In the genomic region with DNA sequence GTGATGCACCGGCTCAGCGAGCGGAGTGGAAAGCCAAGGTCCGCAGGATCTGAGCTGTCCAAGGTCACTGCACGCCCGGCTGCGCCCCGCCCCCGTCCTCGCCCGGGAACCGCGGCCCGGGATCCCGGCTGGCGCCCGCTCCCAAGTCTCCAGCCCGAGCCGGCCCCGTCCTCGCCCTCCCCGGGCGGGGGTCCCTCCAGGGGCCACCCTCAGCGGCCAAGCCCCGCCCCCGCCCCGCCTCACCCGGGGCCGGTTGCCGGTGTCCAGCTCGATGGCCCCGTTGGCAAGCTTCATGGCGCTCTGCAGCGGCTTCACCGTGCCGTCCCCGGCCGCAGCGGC, we compare ENCODE assay signal across 8 cellular contexts. TPM values are rescaled to one million over a fixed set of nuclear protein-coding genes. Genes with fewer than 3 reads are reported as not detected.
DNase-seq lines count a peak whose midpoint lies in the region; ATAC-seq lines count a peak whose summit lies in the region.

No MANE protein-coding gene starts in this region.

- no peaks in the 10 kb centered on the region for H3K27me3 Mint-ChIP-seq in natural killer cell treated with Interleukin-12 subunit alpha and Interleukin-12 subunit beta and Interleukin-15 and Interleukin-18, amount 100 ng/mL, for 72 hours

- peaks cover 0 to 14% of the 10 kb centered on the region in 2 donors for H3K36me3 ChIP-seq in esophagus (ENCODE audit: control insufficient read depth in 2 of 2, insufficient read depth in 2 of 2, low read length in 1 of 2)

- no peaks in the 10 kb centered on the region for H3K36me3 Mint-ChIP-seq in natural killer cell treated with Interleukin-12 subunit alpha and Interleukin-12 subunit beta and Interleukin-15 and Interleukin-18, amount 100 ng/mL, for 72 hours

- peak; percentile 61 for DNase-seq in NCI-H345 (lab: John Stamatoyannopoulos, UW)
- no peak for DNase-seq in NCI-H345 treated with DMSO at 0.1 percent for 48 hours (lab: John Stamatoyannopoulos, UW; ENCODE audit: unreplicated experiment)
- DNase-seq in SHP77 treated with DMSO at 0.1 percent for 48 hours (lab: John Stamatoyannopoulos, UW) = peak; percentile 23
- DNase-seq in natural killer cell treated with Interleukin-12 subunit alpha and Interleukin-12 subunit beta and Interleukin-15 and Interleukin-18, amount 100 ng/mL, for 72 hours (ENCODE audit: low spot score) = no peak
- no peak for DNase-seq in ureter (ENCODE audit: low spot score)

- no peaks in the 10 kb centered on the region for H3K9me3 Mint-ChIP-seq in natural killer cell treated with Interleukin-12 subunit alpha and Interleukin-12 subunit beta and Interleukin-15 and Interleukin-18, amount 100 ng/mL, for 72 hours

- peak overlapping the region; percentile 79 for H3K4me3 Mint-ChIP-seq in natural killer cell treated with Interleukin-12 subunit alpha and Interleukin-12 subunit beta and Interleukin-15 and Interleukin-18, amount 100 ng/mL, for 72 hours

- H3K9me3 ChIP-seq in esophagus (ENCODE audit: control insufficient read depth in 2 of 2, insufficient read depth in 1 of 2, low read depth in 1 of 2, low read length in 1 of 2) = peaks cover 2 to 3% of the 10 kb centered on the region in 2 donors

- H3K4me1 ChIP-seq in esophagus (ENCODE audit: control insufficient read depth in 2 of 2, insufficient read depth in 2 of 2, low read length in 1 of 2) = peaks cover 9 to 30% of the 10 kb centered on the region in 2 donors

- 0 to 1% methylated on average over 31 to 39 of the region's 39 CpGs for WGBS in esophagus, 2 donors

- ATAC-seq in HG02759 (IDR thresholded peaks at IDR 0.05; ENCODE audit: unreplicated experiment) (peak; percentile 22), HG03135 (IDR thresholded peaks at IDR 0.05; ENCODE audit: unreplicated experiment) (no peak)
- ATAC-seq in natural killer cell treated with Interleukin-12 subunit alpha and Interleukin-12 subunit beta and Interleukin-15 and Interleukin-18, amount 100 ng/mL, for 72 hours = peak in 1 of 2 donors; percentile 0

- H3K4me3 ChIP-seq in esophagus (ENCODE audit: low read depth in 1 of 2, low read length in 2 of 2) = peak overlapping the region; percentile 73 to 85

- H3K4me1 Mint-ChIP-seq in natural killer cell treated with Interleukin-12 subunit alpha and Interleukin-12 subunit beta and Interleukin-15 and Interleukin-18, amount 100 ng/mL, for 72 hours (ENCODE audit: low read depth in 2 of 2) = peaks cover 45 to 46% of the 10 kb centered on the region in 2 donors

- no peaks in the 10 kb centered on the region for H3K27me3 ChIP-seq in esophagus (ENCODE audit: control insufficient read depth in 1 of 2, insufficient read depth in 2 of 2, low read length in 2 of 2)

- H3K27ac ChIP-seq in esophagus (ENCODE audit: low read depth in 2 of 2, low read length in 1 of 2) = peak overlapping the region; percentile 95 to 99

- H3K27ac Mint-ChIP-seq in natural killer cell treated with Interleukin-12 subunit alpha and Interleukin-12 subunit beta and Interleukin-15 and Interleukin-18, amount 100 ng/mL, for 72 hours = peak overlapping the region; percentile 89 to 96

RNA-seq across cellular contexts. Expression of a gene that starts 0.2 kb away (rescaled TPM):
- 10 to 100 TPM; 26.4 to 37.5 TPM for polyA plus RNA-seq in esophagus
- total RNA-seq in natural killer cell treated with Interleukin-12 subunit alpha and Interleukin-12 subunit beta and Interleukin-15 and Interleukin-18, amount 100 ng/mL, for 72 hours = 10 to 100 TPM in 1 of 2 donors, 1 to 10 TPM in 1; 9.0 to 11.0 TPM
- total RNA-seq in ureter = 17.7 TPM

RNA-seq across cellular contexts. Expression of a gene that starts 0.8 kb away (rescaled TPM):
- polyA plus RNA-seq in esophagus = 10 to 100 TPM; 23.2 to 42.3 TPM
- 10 to 100 TPM; 36.0 to 72.1 TPM for total RNA-seq in natural killer cell treated with Interleukin-12 subunit alpha and Interleukin-12 subunit beta and Interleukin-15 and Interleukin-18, amount 100 ng/mL, for 72 hours
- total RNA-seq in ureter = 44.1 TPM

RNA-seq across cellular contexts. Expression of a gene that starts 19.0 kb away (rescaled TPM):
- polyA plus RNA-seq in esophagus = 1 to 10 TPM; 4.8 to 6.5 TPM
- 1 to 10 TPM; 6.8 to 8.4 TPM for total RNA-seq in natural killer cell treated with Interleukin-12 subunit alpha and Interleukin-12 subunit beta and Interleukin-15 and Interleukin-18, amount 100 ng/mL, for 72 hours
- total RNA-seq in ureter = 7.7 TPM

RNA-seq across cellular contexts. Expression of a gene that starts 34.0 kb away (rescaled TPM):
- polyA plus RNA-seq in esophagus = 10 to 100 TPM; 49.2 to 88.8 TPM
- total RNA-seq in natural killer cell treated with Interleukin-12 subunit alpha and Interleukin-12 subunit beta and Interleukin-15 and Interleukin-18, amount 100 ng/mL, for 72 hours = 100 to 1,000 TPM in 1 of 2 donors, 10 to 100 TPM in 1; 60.8 to 115 TPM
- total RNA-seq in ureter = 89.8 TPM

Comparison
In these comparisons a context has a peak if more than half of its experiments do, and no peak if none do; other contexts are left out.
1. DNase-seq: peak in NCI-H345 (single experiment) and SHP77 treated with DMSO at 0.1 percent for 48 hours (single experiment); none in NCI-H345 treated with DMSO at 0.1 percent for 48 hours (single experiment), natural killer cell treated with Interleukin-12 subunit alpha and Interleukin-12 subunit beta and Interleukin-15 and Interleukin-18, amount 100 ng/mL, for 72 hours (single experiment) and ureter (single experiment).